In genomic region chr4:16248605-16249004, GRCh38 we compare ENCODE assay signal across 8 cellular contexts.
"Had no signal": no experiment of that assay in that cellular context is flagged by ENCODE, and none has a peak within 500 bp of the region (broad histone marks: within the 10 kb centered on the region; RNA-seq: fewer than 3 reads in every experiment).

No MANE protein-coding gene starts in this region.

- DNase-seq: GDM1, GF-D8 had no signal

- H3K4me3 ChIP-seq: GM12878 had no signal

- ATAC-seq: GM12878 had no signal

- FAIRE-seq: G401.6, GM12878, GM12891, GM12892, GM18507, GM19239 had no signal
